ENCODE assay signal across 1 cellular context in genomic region chr17:60720763-60721531, GRCh38.
TF ChIP-seq lines count a peak whose summit lies in the region.

No MANE protein-coding gene starts in this region.

TF ChIP-seq in K562, 482 proteins besides CTCF, POLR2A, EP300 and RAD21 (continued from another document):
- TF ChIP-seq E2F8 (IDR thresholded peaks at IDR 0.05; ENCODE audit: low read depth, partially characterized antibody) (no peak), ZFP36 (IDR thresholded peaks at IDR 0.05; ENCODE audit: low read depth, low read length, partially characterized antibody) (peak; percentile 31), ZBTB8A (IDR thresholded peaks at IDR 0.05; ENCODE audit: partially characterized antibody) (no peak), CEBPG (CRISPR knock-in tag; IDR thresholded peaks at IDR 0.05) (no peak), CEBPG (tag; conservative IDR thresholded peaks at IDR 0.05 in 1 of 2, IDR thresholded peaks at IDR 0.05 in 1 of 2) (no peak), XRCC4 (IDR thresholded peaks at IDR 0.05; ENCODE audit: extremely low read depth, insufficient read depth, insufficient read length) (no peak), DEAF1 (CRISPR knock-in tag; IDR thresholded peaks at IDR 0.05) (peak; percentile 55), PRDM10 (IDR thresholded peaks at IDR 0.05; ENCODE audit: partially characterized antibody) (no peak), ZNF143 (CRISPR knock-in tag; IDR thresholded peaks at IDR 0.05) (no peak), SMC3 (conservative IDR thresholded peaks at IDR 0.05; ENCODE audit: insufficient read depth, low read depth, low read length) (peak; percentile 57; the same call in 1 of the 2 replicates), ZBTB11 (CRISPR knock-in tag; IDR thresholded peaks at IDR 0.05) (peak in 1 of 3 experiments; percentile 48; a peak in 2 of 6 replicates), USF1 (CRISPR knock-in tag; IDR thresholded peaks at IDR 0.05) (no peak)
